17 cellular contexts compared by ENCODE assay signal in genomic region chr14:50839048-50839447, GRCh38. TPM values are rescaled to one million over a fixed set of nuclear protein-coding genes. Genes with fewer than 3 reads are reported as not detected.
A peak's percentile ranks its signal among the peaks of the same experiment; 100 is the strongest.
DNase-seq lines count a peak whose midpoint lies in the region; ATAC-seq lines count a peak whose summit lies in the region.
"Had no signal": no experiment of that assay in that cellular context is flagged by ENCODE, and none has a peak within 500 bp of the region (broad histone marks: within the 10 kb centered on the region; RNA-seq: fewer than 3 reads in every experiment).

No MANE protein-coding gene starts in this region.

- peaks cover 2% of the 10 kb centered on the region for H3K9me3 Mint-ChIP-seq in activated CD4-positive, alpha-beta T cell treated with anti-CD3 and anti-CD28 coated beads for 36 hours (ENCODE audit: low read depth)
- H3K9me3 Mint-ChIP-seq in activated T-helper 17 cell treated with anti-CD3 and anti-CD28 coated beads, Interleukin-2, amount 50 U/mL, for 72 hours, result no peaks in the 10 kb centered on the region
- no peaks in the 10 kb centered on the region for H3K9me3 Mint-ChIP-seq in stimulated activated memory B cell treated with anti-CD40 and anti-IgM and Interleukin-4, amounts not matched to agents 10 μg/mL and 1 μg/mL and 100 μg/mL, for 72 hours
- H3K9me3 Mint-ChIP-seq: activated naive CD4-positive, alpha-beta T cell treated with anti-CD3 and anti-CD28 coated beads, Interleukin-2, amount 50 U/mL, for 24 hours; CD8-positive, alpha-beta memory T cell had no signal

- H3K27ac Mint-ChIP-seq in activated CD4-positive, alpha-beta T cell treated with anti-CD3 and anti-CD28 coated beads for 36 hours, result no peak overlapping the region
- no peak overlapping the region for H3K27ac Mint-ChIP-seq in activated T-helper 17 cell treated with anti-CD3 and anti-CD28 coated beads, Interleukin-2, amount 50 U/mL, for 72 hours
- peak overlapping the region; percentile 69 for H3K27ac Mint-ChIP-seq in stimulated activated memory B cell treated with anti-CD40 and anti-IgM and Interleukin-4, amounts not matched to agents 10 μg/mL and 1 μg/mL and 100 μg/mL, for 72 hours
- H3K27ac Mint-ChIP-seq: activated naive CD4-positive, alpha-beta T cell treated with anti-CD3 and anti-CD28 coated beads, Interleukin-2, amount 50 U/mL, for 24 hours; CD8-positive, alpha-beta memory T cell had no signal

- no peaks in the 10 kb centered on the region for H3K27me3 Mint-ChIP-seq in activated CD4-positive, alpha-beta T cell treated with anti-CD3 and anti-CD28 coated beads for 36 hours
- no peaks in the 10 kb centered on the region for H3K27me3 Mint-ChIP-seq in activated T-helper 17 cell treated with anti-CD3 and anti-CD28 coated beads, Interleukin-2, amount 50 U/mL, for 72 hours
- no peaks in the 10 kb centered on the region for H3K27me3 Mint-ChIP-seq in stimulated activated memory B cell treated with anti-CD40 and anti-IgM and Interleukin-4, amounts not matched to agents 10 μg/mL and 1 μg/mL and 100 μg/mL, for 72 hours
- H3K27me3 Mint-ChIP-seq: activated naive CD4-positive, alpha-beta T cell treated with anti-CD3 and anti-CD28 coated beads, Interleukin-2, amount 50 U/mL, for 24 hours had no signal

- CTCF ChIA-PET in activated CD4-positive, alpha-beta T cell treated with anti-CD3 and anti-CD28 coated beads for 36 hours (lab: Charles Lee), result interaction anchor here (0.6 to 1.8 kb wide), 13 partner anchors 9 to 1377 kb away, joined by 3 to 9 read pairs (median 4); no protein-coding TSS in a partner anchor

- ATAC-seq in activated CD4-positive, alpha-beta T cell treated with anti-CD3 and anti-CD28 coated beads for 36 hours, result peak; percentile 62
- ATAC-seq in HG03460 (IDR thresholded peaks at IDR 0.05; ENCODE audit: unreplicated experiment), result peak; percentile 56
- peak; percentile 82 for ATAC-seq in activated T-helper 17 cell treated with anti-CD3 and anti-CD28 coated beads, Interleukin-2, amount 50 U/mL, for 72 hours (replicated peaks)
- ATAC-seq in stimulated activated memory B cell treated with anti-CD40 and anti-IgM and Interleukin-4, amounts not matched to agents 10 μg/mL and 1 μg/mL and 100 μg/mL, for 72 hours, result peak; percentile 71

- intact Hi-C loops in activated CD4-positive, alpha-beta T cell treated with anti-CD3 and anti-CD28 coated beads for 36 hours (cut with DNase I, micrococcal nuclease), result loop anchor here in 1 of 2 experiments (10.0 kb wide), 1 partner anchor 1026 kb away; the partner anchor contains the start of gene GNG2

- H3K4me3 Mint-ChIP-seq in activated CD4-positive, alpha-beta T cell treated with anti-CD3 and anti-CD28 coated beads for 36 hours, result no peak overlapping the region
- H3K4me3 Mint-ChIP-seq in activated T-helper 17 cell treated with anti-CD3 and anti-CD28 coated beads, Interleukin-2, amount 50 U/mL, for 72 hours, result no peak overlapping the region
- H3K4me3 Mint-ChIP-seq in stimulated activated memory B cell treated with anti-CD40 and anti-IgM and Interleukin-4, amounts not matched to agents 10 μg/mL and 1 μg/mL and 100 μg/mL, for 72 hours, result no peak overlapping the region
- H3K4me3 Mint-ChIP-seq: activated naive CD4-positive, alpha-beta T cell treated with anti-CD3 and anti-CD28 coated beads, Interleukin-2, amount 50 U/mL, for 24 hours; CD8-positive, alpha-beta memory T cell had no signal

- H3K36me3 Mint-ChIP-seq in activated CD4-positive, alpha-beta T cell treated with anti-CD3 and anti-CD28 coated beads for 36 hours (ENCODE audit: low read depth), result no peaks in the 10 kb centered on the region
- H3K36me3 Mint-ChIP-seq in activated T-helper 17 cell treated with anti-CD3 and anti-CD28 coated beads, Interleukin-2, amount 50 U/mL, for 72 hours (ENCODE audit: low read depth), result no peaks in the 10 kb centered on the region
- H3K36me3 Mint-ChIP-seq in stimulated activated memory B cell treated with anti-CD40 and anti-IgM and Interleukin-4, amounts not matched to agents 10 μg/mL and 1 μg/mL and 100 μg/mL, for 72 hours, result no peaks in the 10 kb centered on the region

- peak; percentile 40 for DNase-seq in activated CD4-positive, alpha-beta T cell treated with anti-CD3 and anti-CD28 coated beads for 36 hours
- no peak for DNase-seq in activated CD4-positive, alpha-beta T cell treated with anti-CD3 and anti-CD28 coated beads, Interleukin-2, amount 50 U/mL, for 4 hours
- DNase-seq in AML-193 (lab: John Stamatoyannopoulos, UW), result no peak
- DNase-seq in T-helper 1 cell, result no peak
- no peak for DNase-seq in T-helper 2 cell
- DNase-seq: 8988T; activated CD4-positive, alpha-beta T cell treated with anti-CD3 and anti-CD28 coated beads, Interleukin-2, amount 50 U/mL, for 48 hours; CD8-positive, alpha-beta memory T cell; GF-D8; NCI-H69; T-helper 9 cell had no signal

- POLR2A ChIA-PET in activated CD4-positive, alpha-beta T cell treated with anti-CD3 and anti-CD28 coated beads for 36 hours (lab: Charles Lee), result interaction anchor here (0.5 to 0.7 kb wide), 3 partner anchors 52 to 984 kb away, joined by 3 to 6 read pairs (median 3); no protein-coding TSS in a partner anchor

- H3K4me1 Mint-ChIP-seq in activated CD4-positive, alpha-beta T cell treated with anti-CD3 and anti-CD28 coated beads for 36 hours, result peaks cover 30% of the 10 kb centered on the region
- H3K4me1 Mint-ChIP-seq in activated T-helper 17 cell treated with anti-CD3 and anti-CD28 coated beads, Interleukin-2, amount 50 U/mL, for 72 hours, result peaks cover 15% of the 10 kb centered on the region
- peaks cover 33% of the 10 kb centered on the region for H3K4me1 Mint-ChIP-seq in stimulated activated memory B cell treated with anti-CD40 and anti-IgM and Interleukin-4, amounts not matched to agents 10 μg/mL and 1 μg/mL and 100 μg/mL, for 72 hours

RNA-seq across cellular contexts. Expression of gene NIN, which starts 8.1 kb away (rescaled TPM):
- 10 to 100 TPM; 47.5 to 53.8 TPM for total RNA-seq in activated CD4-positive, alpha-beta T cell treated with anti-CD3 and anti-CD28 coated beads for 36 hours
- 10 to 100 TPM; 25.9 to 42.2 TPM for total RNA-seq in activated T-helper 17 cell treated with anti-CD3 and anti-CD28 coated beads, Interleukin-2, amount 50 U/mL, for 72 hours

RNA-seq across cellular contexts. Expression of gene ABHD12B, which starts 32.8 kb away (rescaled TPM):
- total RNA-seq in activated CD4-positive, alpha-beta T cell treated with anti-CD3 and anti-CD28 coated beads for 36 hours, result not detected
- not detected for total RNA-seq in activated T-helper 17 cell treated with anti-CD3 and anti-CD28 coated beads, Interleukin-2, amount 50 U/mL, for 72 hours
- total RNA-seq: CD8-positive, alpha-beta memory T cell; lung microvascular endothelial cell; skeletal muscle tissue had no signal
